Comparison of ENCODE assay signal across 15 cellular contexts in genomic region chr15:73517566-73517965, GRCh38.
DNase-seq lines count a peak whose midpoint lies in the region; ATAC-seq and TF ChIP-seq lines count a peak whose summit lies in the region.
"Had no signal": no experiment of that assay in that cellular context is flagged by ENCODE, and none has a peak within 500 bp of the region (broad histone marks: within the 10 kb centered on the region; RNA-seq: fewer than 3 reads in every experiment).

No MANE protein-coding gene starts in this region.

- WGBS in heart right ventricle, 2 donors = 47 to 68% methylated on average over 2 of the region's 2 CpGs

- no peaks in the 10 kb centered on the region for H3K9me3 Mint-ChIP-seq in T-helper 2 cell treated with Interferon-gamma antibody and Interleukin-4, amounts not matched to agents 5 μg/mL and 100 μg/mL, for 36 hours
- H3K9me3 Mint-ChIP-seq in central memory CD8-positive, alpha-beta T cell = no peaks in the 10 kb centered on the region
- peaks cover 4% of the 10 kb centered on the region for H3K9me3 Mint-ChIP-seq in nephron progenitor cell
- H3K9me3 Mint-ChIP-seq in mesothelial cell of epicardium = no peaks in the 10 kb centered on the region

- no peak for DNase-seq in T-helper 2 cell treated with Interferon-gamma antibody and Interleukin-4, amounts not matched to agents 5 μg/mL and 100 μg/mL, for 36 hours (ENCODE audit: low spot score)
- no peak for DNase-seq in T-helper 2 cell
- DNase-seq in central memory CD8-positive, alpha-beta T cell (ENCODE audit: low spot score in 2 of 2) = no peak
- peak; percentile 22 to 24 for DNase-seq in heart right ventricle
- no peak for DNase-seq in nephron progenitor cell
- DNase-seq in NCI-H1417 (lab: John Stamatoyannopoulos, UW) = no peak
- no peak for DNase-seq in mesothelial cell of epicardium (ENCODE audit: low spot score in 2 of 2, unreplicated experiment in 2 of 2)
- DNase-seq in AG08395 (ENCODE audit: low spot score) = no peak
- DNase-seq: NCI-H226, NCI-H69, PC-9 had no signal

- peaks cover 0 to 25% (median 9%) of the 10 kb centered on the region in 9 donors for H3K4me1 ChIP-seq in heart right ventricle

- intact Hi-C loops in heart right ventricle (cut with DNase I) = loop anchor here in 3 of 10 donors (5.0 to 10.0 kb wide), 3 partner anchors 125 to 145 kb away; no protein-coding TSS in a partner anchor

- H3K4me3 Mint-ChIP-seq in T-helper 2 cell treated with Interferon-gamma antibody and Interleukin-4, amounts not matched to agents 5 μg/mL and 100 μg/mL, for 36 hours = peak overlapping the region; percentile 46
- H3K4me3 Mint-ChIP-seq in central memory CD8-positive, alpha-beta T cell = peak overlapping the region; percentile 40
- H3K4me3 Mint-ChIP-seq in nephron progenitor cell (no peak overlapping the region), mesothelial cell of epicardium (no peak overlapping the region)

- no peak for ATAC-seq in central memory CD8-positive, alpha-beta T cell (replicated peaks; ENCODE audit: extremely low read depth, poor library complexity, severe bottlenecking)
- peak; percentile 80 to 96 (median 93) for ATAC-seq in heart right ventricle
- ATAC-seq: GM12878, K562 had no signal

- H3K27me3 Mint-ChIP-seq in T-helper 2 cell treated with Interferon-gamma antibody and Interleukin-4, amounts not matched to agents 5 μg/mL and 100 μg/mL, for 36 hours (ENCODE audit: low read depth) = peaks cover 13% of the 10 kb centered on the region
- no peaks in the 10 kb centered on the region for H3K27me3 Mint-ChIP-seq in central memory CD8-positive, alpha-beta T cell
- H3K27me3 Mint-ChIP-seq in nephron progenitor cell (ENCODE audit: low read depth, poor library complexity) (no peaks in the 10 kb centered on the region), mesothelial cell of epicardium (ENCODE audit: low read depth) (no peaks in the 10 kb centered on the region)

- H3K27ac Mint-ChIP-seq in T-helper 2 cell treated with Interferon-gamma antibody and Interleukin-4, amounts not matched to agents 5 μg/mL and 100 μg/mL, for 36 hours = no peak overlapping the region
- peak overlapping the region; percentile 77 for H3K27ac Mint-ChIP-seq in central memory CD8-positive, alpha-beta T cell (ENCODE audit: low read depth)
- peak overlapping the region; percentile 11 for H3K27ac Mint-ChIP-seq in nephron progenitor cell
- no peak overlapping the region for H3K27ac Mint-ChIP-seq in mesothelial cell of epicardium

- peaks cover 0 to 8% (median 0%) of the 10 kb centered on the region in 11 donors for H3K9me3 ChIP-seq in heart right ventricle

- H3K4me1 Mint-ChIP-seq in T-helper 2 cell treated with Interferon-gamma antibody and Interleukin-4, amounts not matched to agents 5 μg/mL and 100 μg/mL, for 36 hours (ENCODE audit: low read depth) = peaks cover 15% of the 10 kb centered on the region
- H3K4me1 Mint-ChIP-seq in central memory CD8-positive, alpha-beta T cell = peaks cover 50% of the 10 kb centered on the region
- H3K4me1 Mint-ChIP-seq in nephron progenitor cell (peaks cover 38% of the 10 kb centered on the region), mesothelial cell of epicardium (no peaks in the 10 kb centered on the region)

- peak overlapping the region; percentile 11 to 78 (median 67) for H3K27ac ChIP-seq in heart right ventricle
- H3K27ac ChIP-seq: HL-60, PC-9 had no signal

- TF ChIP-seq CTCF in heart right ventricle (IDR thresholded peaks at IDR 0.05) (no peak), nephron progenitor cell (IDR thresholded peaks at IDR 0.05) (no peak), mesothelial cell of epicardium (IDR thresholded peaks at IDR 0.05; ENCODE audit: unreplicated experiment) (no peak)

- H3K27me3 ChIP-seq in heart right ventricle = no peaks in the 10 kb centered on the region

- no peak overlapping the region for H3K4me3 ChIP-seq in heart right ventricle
- H3K4me3 ChIP-seq: GM12878, K562, PC-9 had no signal

- H3K36me3 ChIP-seq in heart right ventricle = no peaks in the 10 kb centered on the region

- H3K36me3 Mint-ChIP-seq in T-helper 2 cell treated with Interferon-gamma antibody and Interleukin-4, amounts not matched to agents 5 μg/mL and 100 μg/mL, for 36 hours (ENCODE audit: low read depth) = no peaks in the 10 kb centered on the region
- H3K36me3 Mint-ChIP-seq in central memory CD8-positive, alpha-beta T cell (ENCODE audit: insufficient read depth) = no peaks in the 10 kb centered on the region
- H3K36me3 Mint-ChIP-seq in nephron progenitor cell (ENCODE audit: low read depth) = no peaks in the 10 kb centered on the region
- no peaks in the 10 kb centered on the region for H3K36me3 Mint-ChIP-seq in mesothelial cell of epicardium
- H3K36me3 Mint-ChIP-seq: CD14-positive monocyte had no signal

Comparison
In these comparisons a context has a peak if more than half of its experiments do, and no peak if none do; other contexts are left out.
1. DNase-seq: peak in heart right ventricle (2 of 2); none in T-helper 2 cell treated with Interferon-gamma antibody and Interleukin-4, amounts not matched to agents 5 μg/mL and 100 μg/mL, for 36 hours (single experiment), T-helper 2 cell (0 of 5), central memory CD8-positive, alpha-beta T cell (0 of 2), nephron progenitor cell (single experiment), NCI-H1417 (0 of 3), mesothelial cell of epicardium (0 of 2) and AG08395 (single experiment).
2. H3K27ac Mint-ChIP-seq: peak in central memory CD8-positive, alpha-beta T cell (single experiment) and nephron progenitor cell (single experiment); none in T-helper 2 cell treated with Interferon-gamma antibody and Interleukin-4, amounts not matched to agents 5 μg/mL and 100 μg/mL, for 36 hours (single experiment) and mesothelial cell of epicardium (single experiment).
3. H3K4me3 Mint-ChIP-seq: peak in T-helper 2 cell treated with Interferon-gamma antibody and Interleukin-4, amounts not matched to agents 5 μg/mL and 100 μg/mL, for 36 hours (single experiment) and central memory CD8-positive, alpha-beta T cell (single experiment); none in nephron progenitor cell (single experiment) and mesothelial cell of epicardium (single experiment).